Comparison of ENCODE assay signal across 16 cellular contexts in genomic region chr22:38882972-38883622, GRCh38. TPM values are rescaled to one million over a fixed set of nuclear protein-coding genes. Genes with fewer than 3 reads are reported as not detected.
DNase-seq lines count a peak whose midpoint lies in the region; ATAC-seq, FAIRE-seq and TF ChIP-seq lines count a peak whose summit lies in the region.
"Had no signal": no experiment of that assay in that cellular context is flagged by ENCODE, and none has a peak within 500 bp of the region (broad histone marks: within the 10 kb centered on the region; RNA-seq: fewer than 3 reads in every experiment).

No MANE protein-coding gene starts in this region.

- no peaks in the 10 kb centered on the region; the same call in 1 of the 2 replicates for H3K9me2 ChIP-seq in GM23338 (ENCODE audit: insufficient read depth)

- no peak overlapping the region for H3K27ac ChIP-seq in GM23338 (ENCODE audit: low read depth)
- H3K27ac ChIP-seq in dorsolateral prefrontal cortex, result peak overlapping the region in 39 of 59 donors; percentile 2 to 81 (median 70)
- H3K27ac ChIP-seq in parathyroid adenoma, result peak overlapping the region; percentile 95
- H3K27ac ChIP-seq in left lung, result no peak overlapping the region
- H3K27ac ChIP-seq: 22Rv1, KMS-11 had no signal

- no peaks in the 10 kb centered on the region for H4K20me1 ChIP-seq in GM23338 (replicated peaks; ENCODE audit: insufficient read depth)

- TF ChIP-seq CTCF in GM23338 (conservative IDR thresholded peaks at IDR 0.05; ENCODE audit: low read depth in 2 of 2), result no peak
- no peak for TF ChIP-seq CTCF in dorsolateral prefrontal cortex (IDR thresholded peaks at IDR 0.05 in 54 of 56, conservative IDR thresholded peaks at IDR 0.05 in 2 of 56; ENCODE audit: low read depth in 1 of 56, partially characterized antibody in 56 of 56)
- no peak for TF ChIP-seq CTCF in parathyroid adenoma (IDR thresholded peaks at IDR 0.05)
- TF ChIP-seq CTCF in left lung (IDR thresholded peaks at IDR 0.05), result no peak

- H3K4me1 Mint-ChIP-seq in GM23338, result peaks cover 11% of the 10 kb centered on the region; the same call in 2 of the 3 replicates

- H3K4me1 ChIP-seq in GM23338 (ENCODE audit: insufficient read depth) (no peaks in the 10 kb centered on the region), parathyroid adenoma (peaks cover 15% of the 10 kb centered on the region), left lung (peaks cover 13 to 15% of the 10 kb centered on the region in 2 donors)

- no peak for ATAC-seq in GM23338
- no peak for ATAC-seq in left lung

- intact Hi-C loops in dorsolateral prefrontal cortex (cut with DNase I), result no loop called here
- intact Hi-C loops in left lung (cut with DNase I), result no loop called here

- H3K27ac Mint-ChIP-seq in GM23338, result no peak overlapping the region

- no peak for FAIRE-seq in RCC 7860 (lab: Jason Lieb, UNC)
- FAIRE-seq: frontal cortex, GM18507 had no signal

- H3K9ac ChIP-seq in parathyroid adenoma, result no peak overlapping the region
- H3K9ac ChIP-seq: KMS-11 had no signal

- H3K9me3 ChIP-seq in parathyroid adenoma (ENCODE audit: control insufficient read depth, low read length), result no peaks in the 10 kb centered on the region
- no peaks in the 10 kb centered on the region for H3K9me3 ChIP-seq in left lung

- peaks cover 3% of the 10 kb centered on the region; the same call in 1 of the 3 replicates for H3K9me3 Mint-ChIP-seq in GM23338

- no peak overlapping the region for H3K4me3 Mint-ChIP-seq in GM23338

- H3K36me3 ChIP-seq in GM23338 (ENCODE audit: insufficient read depth), result no peaks in the 10 kb centered on the region
- H3K36me3 ChIP-seq in parathyroid adenoma (ENCODE audit: control insufficient read depth, insufficient read depth, low read length), result no peaks in the 10 kb centered on the region
- H3K36me3 ChIP-seq in left lung, result no peaks in the 10 kb centered on the region

- DNase-seq in DMS53 (lab: John Stamatoyannopoulos, UW) (peak; percentile 20), DMS53 treated with DMSO at 0.1 percent for 48 hours (lab: John Stamatoyannopoulos, UW; ENCODE audit: unreplicated experiment) (no peak), GM23338 (ENCODE audit: low spot score) (no peak), dorsolateral prefrontal cortex (no peak), RCC 7860 (ENCODE audit: low spot score) (no peak), iPS-NIHi7 (ENCODE audit: extremely low spot score) (no peak), left lung (no peak)
- DNase-seq: effector CD4-positive, alpha-beta T cell; NCI-H1694; NCI-H510A treated with DMSO at 0.1 percent for 48 hours; retina had no signal

- H3K4me2 ChIP-seq in GM23338 (no peak overlapping the region), parathyroid adenoma (ENCODE audit: low read length) (no peak overlapping the region)
- H3K4me2 ChIP-seq: KMS-11 had no signal

- no peaks in the 10 kb centered on the region for H3F3A ChIP-seq in GM23338 (replicated peaks; ENCODE audit: low read depth)

- no peaks in the 10 kb centered on the region for H3K36me3 Mint-ChIP-seq in GM23338 (ENCODE audit: low read depth)

- no peaks in the 10 kb centered on the region for H3K79me2 ChIP-seq in GM23338 (replicated peaks; ENCODE audit: insufficient read depth)
- no peaks in the 10 kb centered on the region for H3K79me2 ChIP-seq in parathyroid adenoma

- H3K27me3 Mint-ChIP-seq in GM23338 (ENCODE audit: insufficient read depth, low read depth, poor library complexity), result peaks cover 11% of the 10 kb centered on the region

- H3K27me3 ChIP-seq in GM23338 (ENCODE audit: insufficient read depth) (no peaks in the 10 kb centered on the region), dorsolateral prefrontal cortex (no peaks in the 10 kb centered on the region), parathyroid adenoma (ENCODE audit: control insufficient read depth, insufficient read depth, low read length) (no peaks in the 10 kb centered on the region), left lung (no peaks in the 10 kb centered on the region)

- peak overlapping the region; percentile 53; the same call in 1 of the 2 replicates for H2AFZ ChIP-seq in GM23338
- peak overlapping the region; percentile 83 for H2AFZ ChIP-seq in parathyroid adenoma

- no peak overlapping the region for H3K4me3 ChIP-seq in GM23338
- no peak overlapping the region for H3K4me3 ChIP-seq in dorsolateral prefrontal cortex
- no peak overlapping the region for H3K4me3 ChIP-seq in parathyroid adenoma (ENCODE audit: low read depth, low read length)
- no peak overlapping the region for H3K4me3 ChIP-seq in left lung

TF ChIP-seq in GM23338, 12 proteins besides CTCF, POLR2A, EP300 and RAD21 (continues in another document):
- TF ChIP-seq ZNF114 (CRISPR knock-in tag; IDR thresholded peaks at IDR 0.05) (no peak), ETS1 (IDR thresholded peaks at IDR 0.05) (no peak), ZNF331 (CRISPR knock-in tag; IDR thresholded peaks at IDR 0.05; ENCODE audit: low read depth) (no peak), EZH2 (IDR thresholded peaks at IDR 0.05; ENCODE audit: low read depth, unreplicated experiment) (no peak), NANOG (IDR thresholded peaks at IDR 0.05; ENCODE audit: borderline replicate concordance) (no peak), EZH2phosphoT487 (IDR thresholded peaks at IDR 0.05; ENCODE audit: unreplicated experiment) (no peak)

RNA-seq across cellular contexts. Expression of gene CBX6, which starts 11.1 kb away (rescaled TPM):
- 18.2 and 23.0 TPM in 2 replicates for total RNA-seq in GM23338 (2014; rRNA removed; shearing (Covaris generic))
- 17.4 and 18.5 TPM in 2 replicates for polyA plus RNA-seq in GM23338 (2016; fragmentation: Nextera tagmentation; extraction: Ambion mirVana)
- total RNA-seq in dorsolateral prefrontal cortex (100 to 1,000 TPM in 119 of 120 experiments, 10 to 100 TPM in 1; 99.9 to 293 (median 188) TPM), left lung (10 to 100 TPM; 63.0 to 80.0 TPM)

RNA-seq across cellular contexts. Expression of gene NPTXR, which starts 39.3 kb away (rescaled TPM):
- total RNA-seq in GM23338 (2014; rRNA removed; shearing (Covaris generic)), result 9.3 and 13.4 TPM in 2 replicates
- polyA plus RNA-seq in GM23338 (2016; fragmentation: Nextera tagmentation; extraction: Ambion mirVana), result 0.75 and 0.89 TPM in 2 replicates
- total RNA-seq in dorsolateral prefrontal cortex (100 to 1,000 TPM in 114 of 120 experiments, 10 to 100 TPM in 6; 57.3 to 255 (median 154) TPM), left lung (1 to 10 TPM; 4.5 to 5.3 TPM)

Comparison
In these comparisons a context has a peak if more than half of its experiments do, and no peak if none do; other contexts are left out.
1. H3K27ac ChIP-seq: peak in dorsolateral prefrontal cortex (39 of 59) and parathyroid adenoma (single experiment); none in GM23338 (single experiment) and left lung (0 of 2).